In genomic region chr4:79253930-79254329, GRCh38 we compare ENCODE assay signal across 22 cellular contexts.
DNase-seq lines count a peak whose midpoint lies in the region; ATAC-seq, FAIRE-seq and TF ChIP-seq lines count a peak whose summit lies in the region.
"Had no signal": no experiment of that assay in that cellular context is flagged by ENCODE, and none has a peak within 500 bp of the region (broad histone marks: within the 10 kb centered on the region; RNA-seq: fewer than 3 reads in every experiment).

No MANE protein-coding gene starts in this region.

- TF ChIP-seq CTCF in BE2C (IDR thresholded peaks at IDR 0.05; ENCODE audit: low read depth, low read length), result no peak
- no peak for TF ChIP-seq CTCF in GM12878 (IDR thresholded peaks at IDR 0.05 in 2 of 3, conservative IDR thresholded peaks at IDR 0.05 in 1 of 3; ENCODE audit: control insufficient read depth in 2 of 3, extremely low read depth in 1 of 3, insufficient read depth in 1 of 3, low read depth in 3 of 3, low read length in 3 of 3)
- no peak for TF ChIP-seq CTCF in GM10266 (IDR thresholded peaks at IDR 0.05; ENCODE audit: control insufficient read depth, insufficient read depth, low read depth, missing control alignments)

- CTCF ChIA-PET in GM12878 (lab: Yijun Ruan, JAX), result no interaction called here

- TF ChIP-seq EP300 in GM12878 (IDR thresholded peaks at IDR 0.05; ENCODE audit: borderline replicate concordance in 1 of 2, control insufficient read depth in 1 of 2, low read depth in 2 of 2, low read length in 2 of 2), result no peak

- no peak for TF ChIP-seq RAD21 in GM12878 (IDR thresholded peaks at IDR 0.05; ENCODE audit: insufficient read depth, low read depth, low read length)

- H3K9me3 ChIP-seq in BE2C, result no peaks in the 10 kb centered on the region
- no peaks in the 10 kb centered on the region for H3K9me3 ChIP-seq in GM12878 (replicated peaks; ENCODE audit: control insufficient read depth, insufficient read depth, low read length)
- H3K9me3 ChIP-seq: Caco-2 had no signal

- H4K20me1 ChIP-seq in GM12878 (ENCODE audit: control insufficient read depth, insufficient read depth), result no peaks in the 10 kb centered on the region

- intact Hi-C loops in GM12878 (cut with micrococcal nuclease; ENCODE audit: unreplicated experiment), result no loop called here

- DNase-seq in BE2C (peak; percentile 74), Caki2 (ENCODE audit: low read depth) (peak; percentile 5), GM12878 (ENCODE audit: low read depth, low spot score) (no peak), renal cortical epithelial cell (ENCODE audit: low read depth) (peak; percentile 2), GM10266 (ENCODE audit: extremely low spot score) (no peak), DMS153 treated with DMSO at 0.1 percent for 48 hours (lab: John Stamatoyannopoulos, UW; ENCODE audit: unreplicated experiment) (no peak)
- DNase-seq: ACHN; Caco-2; CD4-positive, alpha-beta T cell; DMS153; DMS79 treated with DMSO at 0.1 percent for 48 hours; GF-D8; HCEC 1CT; IMR-90; KBM-7 had no signal

- in situ Hi-C loops in Caki2 (cut with HindIII; ENCODE audit: low pct_unique_long_range_greater_than_20kb, low sequenced_read_pairs), result no loop called here
- in situ Hi-C loops in GM12878 (cut with MboI), result no loop called here

- H2AFZ ChIP-seq in GM12878 (ENCODE audit: control insufficient read depth, low read depth, low read length), result no peak overlapping the region
- H2AFZ ChIP-seq: GM23338 had no signal

- H3K36me3 ChIP-seq in BE2C (no peaks in the 10 kb centered on the region), GM12878 (ENCODE audit: control insufficient read depth in 2 of 2, insufficient read depth in 2 of 2, low read length in 1 of 2) (no peaks in the 10 kb centered on the region)

- WGBS in GM12878 (ENCODE audit: insufficient coverage, insufficient replicate concordance, low lambda C conversion rate, missing lambda C conversion rate), result 77% methylated on average over 1 of the region's 1 CpG

- RAD21 ChIA-PET in GM12878 (lab: Charles Lee; ENCODE audit: unreplicated experiment), result no interaction called here

- no peak overlapping the region for H3K9ac ChIP-seq in GM12878 (ENCODE audit: control insufficient read depth, insufficient read depth, low read length)

- FAIRE-seq in GM12878 (lab: Jason Lieb, UNC), result peak; percentile 23
- FAIRE-seq: A204.1, GM12891, GM18507, H54 had no signal

- H3K4me1 ChIP-seq in BE2C (peaks cover 14% of the 10 kb centered on the region), GM12878 (ENCODE audit: control insufficient read depth, insufficient read depth, low read length) (no peaks in the 10 kb centered on the region)
- H3K4me1 ChIP-seq: Caco-2 had no signal

- POLR2A ChIA-PET in GM12878 (lab: Charles Lee), result no interaction called here

- no peak overlapping the region for H3K4me3 ChIP-seq in BE2C (ENCODE audit: low read depth, low read length)
- no peak overlapping the region for H3K4me3 ChIP-seq in GM12878
- H3K4me3 ChIP-seq: GM23338 had no signal

- no TSS peak for BruUV-seq in GM12878 (replicated peaks; lab: Mats Ljungman, UMichigan)

- H3K4me2 ChIP-seq in GM12878 (ENCODE audit: control insufficient read depth, insufficient read depth), result no peak overlapping the region
- H3K4me2 ChIP-seq: GM23338 had no signal

- H3K27ac ChIP-seq in GM12878 (ENCODE audit: control insufficient read depth, insufficient read depth), result no peak overlapping the region
- H3K27ac ChIP-seq: C4-2B, HL-60 had no signal

- SMC1A ChIA-PET in GM12878 (lab: Charles Lee; ENCODE audit: uncharacterized antibody, unreplicated experiment), result interaction anchor here (0.9 to 1.1 kb wide), 4 partner anchors 9 to 36 kb away, joined by 3 to 4 read pairs (median 3); no protein-coding TSS in a partner anchor

- H3K27me3 ChIP-seq in BE2C (no peaks in the 10 kb centered on the region), GM12878 (replicated peaks in 1 of 2; ENCODE audit: control insufficient read depth in 2 of 2, insufficient read depth in 2 of 2, low read length in 1 of 2) (no peaks in the 10 kb centered on the region; a peak in 2 of 4 replicates)

- TF ChIP-seq POLR2A in GM12878 (IDR thresholded peaks at IDR 0.05; ENCODE audit: low read depth, low read length), result no peak

- H3K79me2 ChIP-seq in GM12878 (ENCODE audit: control insufficient read depth, insufficient read depth, low read length), result no peaks in the 10 kb centered on the region

- no peak for ATAC-seq in GM12878
- ATAC-seq: GM23338 had no signal

TF ChIP-seq in GM12878, 131 proteins besides CTCF, POLR2A, EP300 and RAD21:
- TF ChIP-seq DPF2 (IDR thresholded peaks at IDR 0.05), result no peak
- TF ChIP-seq HDGF (IDR thresholded peaks at IDR 0.05), result no peak
- TF ChIP-seq SMAD5 (IDR thresholded peaks at IDR 0.05; ENCODE audit: low read depth), result no peak
- no peak for TF ChIP-seq JUND (IDR thresholded peaks at IDR 0.05; ENCODE audit: low read depth, low read length)
- TF ChIP-seq ZBTB40 (IDR thresholded peaks at IDR 0.05; ENCODE audit: borderline replicate concordance), result no peak
- TF ChIP-seq SPI1 (IDR thresholded peaks at IDR 0.05; ENCODE audit: borderline replicate concordance, insufficient read depth, low read depth, low read length), result no peak
- TF ChIP-seq TARDBP (IDR thresholded peaks at IDR 0.05; ENCODE audit: borderline replicate concordance), result no peak
- no peak for TF ChIP-seq EZH2 (IDR thresholded peaks at IDR 0.05; ENCODE audit: borderline replicate concordance, control insufficient read depth, low read depth, low read length)
- TF ChIP-seq, protein P1, sequence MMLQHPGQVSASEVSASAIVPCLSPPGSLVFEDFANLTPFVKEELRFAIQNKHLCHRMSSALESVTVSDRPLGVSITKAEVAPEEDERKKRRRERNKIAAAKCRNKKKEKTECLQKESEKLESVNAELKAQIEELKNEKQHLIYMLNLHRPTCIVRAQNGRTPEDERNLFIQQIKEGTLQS (IDR thresholded peaks at IDR 0.05; ENCODE audit: borderline replicate concordance, extremely low read depth, low read depth, low read length), result no peak
- TF ChIP-seq NBN (IDR thresholded peaks at IDR 0.05), result no peak
- TF ChIP-seq CHD4 (IDR thresholded peaks at IDR 0.05), result no peak

Comparison
In these comparisons a context has a peak if more than half of its experiments do, and no peak if none do; other contexts are left out.
1. DNase-seq: peak in BE2C (single experiment), Caki2 (single experiment) and renal cortical epithelial cell (single experiment); none in GM12878 (single experiment), GM10266 (single experiment) and DMS153 treated with DMSO at 0.1 percent for 48 hours (single experiment).